8 cellular contexts compared by ENCODE assay signal in the genomic region with DNA sequence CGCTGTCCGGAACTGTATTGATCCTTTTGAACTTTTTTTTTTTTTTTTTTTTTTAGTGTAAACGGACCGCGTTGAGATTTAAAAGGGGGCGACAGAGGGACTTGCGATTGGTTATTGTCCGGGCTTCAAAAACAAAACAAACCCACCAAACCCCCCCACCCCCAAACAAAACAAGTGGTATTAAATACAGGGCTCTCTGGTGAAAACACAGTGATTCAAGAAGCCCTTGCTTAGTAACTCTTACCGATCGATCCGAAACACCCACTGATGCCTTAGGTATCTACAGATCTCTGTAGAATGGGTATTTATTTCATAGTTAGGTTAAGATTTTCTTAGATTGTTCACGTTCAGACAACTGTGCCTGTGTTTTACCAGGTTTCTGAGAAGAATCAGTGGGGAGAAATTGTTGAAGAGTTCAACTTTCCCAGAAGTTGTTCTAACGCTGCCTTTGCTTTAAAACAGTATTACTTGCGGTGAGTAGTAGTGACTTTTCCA.
DNase-seq lines count a peak whose midpoint lies in the region; ATAC-seq lines count a peak whose summit lies in the region.

No MANE protein-coding gene starts in this region.

- H3K36me3 Mint-ChIP-seq in activated naive CD4-positive, alpha-beta T cell treated with anti-CD3 and anti-CD28 coated beads, Interleukin-2, amount 50 U/mL, for 24 hours: peaks cover 10% of the 10 kb centered on the region

- H3K9me3 Mint-ChIP-seq in activated naive CD4-positive, alpha-beta T cell treated with anti-CD3 and anti-CD28 coated beads, Interleukin-2, amount 50 U/mL, for 24 hours: no peaks in the 10 kb centered on the region

- ATAC-seq in GM19023 (IDR thresholded peaks at IDR 0.05; ENCODE audit: unreplicated experiment) (no peak), HG02798 (IDR thresholded peaks at IDR 0.05; ENCODE audit: poor library complexity, unreplicated experiment) (no peak)

- H3K27me3 Mint-ChIP-seq in activated naive CD4-positive, alpha-beta T cell treated with anti-CD3 and anti-CD28 coated beads, Interleukin-2, amount 50 U/mL, for 24 hours: no peaks in the 10 kb centered on the region

- H3K27ac Mint-ChIP-seq in activated naive CD4-positive, alpha-beta T cell treated with anti-CD3 and anti-CD28 coated beads, Interleukin-2, amount 50 U/mL, for 24 hours: peak overlapping the region; percentile 94

- peak overlapping the region; percentile 77 to 100 (median 99) for H3K27ac ChIP-seq in skin epidermis

- H3K4me3 ChIP-seq in iPS-11a (ENCODE audit: low read depth, low read length) (peak overlapping the region; percentile 76), skin epidermis (peak overlapping the region; percentile 58 to 99 (median 88))

- H3K4me3 Mint-ChIP-seq in activated naive CD4-positive, alpha-beta T cell treated with anti-CD3 and anti-CD28 coated beads, Interleukin-2, amount 50 U/mL, for 24 hours: peak overlapping the region; percentile 100

- peaks cover 43% of the 10 kb centered on the region for H3K4me1 Mint-ChIP-seq in activated naive CD4-positive, alpha-beta T cell treated with anti-CD3 and anti-CD28 coated beads, Interleukin-2, amount 50 U/mL, for 24 hours

- DNase-seq in NCI-H2107 treated with DMSO at 0.1 percent for 48 hours (lab: John Stamatoyannopoulos, UW; ENCODE audit: unreplicated experiment) (peak; percentile 59), NCI-H2107 (lab: John Stamatoyannopoulos, UW) (no peak), NAMALWA (ENCODE audit: low spot score) (peak; percentile 75)
